13 cellular contexts compared by ENCODE assay signal in genomic region chr5:144368556-144368955, GRCh38.
DNase-seq lines count a peak whose midpoint lies in the region; TF ChIP-seq lines count a peak whose summit lies in the region.
"Had no signal": no experiment of that assay in that cellular context is flagged by ENCODE, and none has a peak within 500 bp of the region (broad histone marks: within the 10 kb centered on the region; RNA-seq: fewer than 3 reads in every experiment).

No MANE protein-coding gene starts in this region.

- no peak overlapping the region for H2AK5ac ChIP-seq in mesendoderm (ENCODE audit: low read length)

- no peaks in the 10 kb centered on the region for H3K79me1 ChIP-seq in mesendoderm (ENCODE audit: low read length)

- H3K36me3 Mint-ChIP-seq in activated T-helper 2 cell treated with anti-CD3 and anti-CD28 coated beads, Interferon-gamma antibody, Interleukin-2, Interleukin-4, amounts not matched to agents 10 μg/mL and 5 μg/mL and 100 μg/mL, durations not matched to agents 14 hours and 24 hours and 36 hours (ENCODE audit: low read depth): no peaks in the 10 kb centered on the region
- H3K36me3 Mint-ChIP-seq: CD8-positive, alpha-beta memory T cell; immature natural killer cell had no signal

- no peak overlapping the region for H2BK5ac ChIP-seq in mesendoderm (ENCODE audit: low read length)

- H4K8ac ChIP-seq in mesendoderm (ENCODE audit: low read depth, low read length): no peak overlapping the region

- no peaks in the 10 kb centered on the region for H3K4me1 ChIP-seq in mesendoderm (ENCODE audit: control insufficient read depth, low read depth, low read length)
- H3K4me1 ChIP-seq: foreskin keratinocyte had no signal

- H4K5ac ChIP-seq in mesendoderm (ENCODE audit: low read length): no peak overlapping the region

- peak overlapping the region; percentile 82 for H3K27ac ChIP-seq in VCaP
- no peak overlapping the region for H3K27ac ChIP-seq in mesendoderm (ENCODE audit: low read depth, low read length)
- H3K27ac ChIP-seq: foreskin keratinocyte had no signal

- DNase-seq in EL (peak; percentile 66), LHCN-M2 (ENCODE audit: low read depth) (peak; percentile 33), kidney epithelial cell (ENCODE audit: low read depth) (peak; percentile 37), mesendoderm (no peak), cerebellar cortex (ENCODE audit: low spot score) (no peak)
- no peak for DNase-seq in activated T-helper 2 cell treated with anti-CD3 and anti-CD28 coated beads, Interferon-gamma antibody, Interleukin-2, Interleukin-4, amounts not matched to agents 10 μg/mL and 5 μg/mL and 100 μg/mL, durations not matched to agents 14 hours and 24 hours and 36 hours (ENCODE audit: low spot score)
- DNase-seq: activated gamma-delta T cell; CD8-positive, alpha-beta memory T cell; immature natural killer cell; OCI-M1; T-helper 17 cell had no signal

- no peaks in the 10 kb centered on the region for H3K4me1 Mint-ChIP-seq in activated T-helper 2 cell treated with anti-CD3 and anti-CD28 coated beads, Interferon-gamma antibody, Interleukin-2, Interleukin-4, amounts not matched to agents 10 μg/mL and 5 μg/mL and 100 μg/mL, durations not matched to agents 14 hours and 24 hours and 36 hours (ENCODE audit: low read depth)
- H3K4me1 Mint-ChIP-seq: CD8-positive, alpha-beta memory T cell; immature natural killer cell; T-helper 17 cell had no signal

- H3K56ac ChIP-seq in mesendoderm (ENCODE audit: low read length): no peak overlapping the region

- H3K27ac Mint-ChIP-seq in activated T-helper 2 cell treated with anti-CD3 and anti-CD28 coated beads, Interferon-gamma antibody, Interleukin-2, Interleukin-4, amounts not matched to agents 10 μg/mL and 5 μg/mL and 100 μg/mL, durations not matched to agents 14 hours and 24 hours and 36 hours: no peak overlapping the region
- H3K27ac Mint-ChIP-seq: CD8-positive, alpha-beta memory T cell; immature natural killer cell; T-helper 17 cell had no signal

- WGBS in mesendoderm (ENCODE audit: extremely low coverage, insufficient coverage, low lambda C conversion rate): no CpG with 5 or more reads among the region's 4 CpGs

- H3K23ac ChIP-seq in mesendoderm (ENCODE audit: low read length): no peak overlapping the region

- no peaks in the 10 kb centered on the region for H3K27me3 Mint-ChIP-seq in activated T-helper 2 cell treated with anti-CD3 and anti-CD28 coated beads, Interferon-gamma antibody, Interleukin-2, Interleukin-4, amounts not matched to agents 10 μg/mL and 5 μg/mL and 100 μg/mL, durations not matched to agents 14 hours and 24 hours and 36 hours (ENCODE audit: low read depth)
- H3K27me3 Mint-ChIP-seq: T-helper 17 cell had no signal

- no peaks in the 10 kb centered on the region for H3K79me2 ChIP-seq in mesendoderm (ENCODE audit: control insufficient read depth, insufficient read depth, low read length)

- H3K9ac ChIP-seq in mesendoderm (ENCODE audit: low read length): no peak overlapping the region

- H3K4ac ChIP-seq in mesendoderm (ENCODE audit: low read depth, low read length): no peak overlapping the region

- no peak overlapping the region for H2BK120ac ChIP-seq in mesendoderm (ENCODE audit: low read depth, low read length)

- H3K36me3 ChIP-seq in kidney epithelial cell (ENCODE audit: control insufficient read depth, insufficient read depth, low read length) (no peaks in the 10 kb centered on the region), mesendoderm (ENCODE audit: control insufficient read depth, insufficient read depth, low read length) (no peaks in the 10 kb centered on the region)

- TF ChIP-seq CTCF in VCaP (conservative IDR thresholded peaks at IDR 0.05) (no peak), kidney epithelial cell (IDR thresholded peaks at IDR 0.05; ENCODE audit: insufficient read depth, low read length, poor library complexity, severe bottlenecking) (no peak)

- H3K18ac ChIP-seq in mesendoderm (ENCODE audit: low read length): no peak overlapping the region

- H3K4me3 ChIP-seq in kidney epithelial cell (ENCODE audit: low read depth, low read length) (no peak overlapping the region), mesendoderm (ENCODE audit: low read length) (no peak overlapping the region)

- H3K9me3 Mint-ChIP-seq in activated T-helper 2 cell treated with anti-CD3 and anti-CD28 coated beads, Interferon-gamma antibody, Interleukin-2, Interleukin-4, amounts not matched to agents 10 μg/mL and 5 μg/mL and 100 μg/mL, durations not matched to agents 14 hours and 24 hours and 36 hours: no peaks in the 10 kb centered on the region
- H3K9me3 Mint-ChIP-seq: immature natural killer cell had no signal

- H2BK15ac ChIP-seq in mesendoderm (replicated peaks; ENCODE audit: low read depth): no peak overlapping the region

- H3K27me3 ChIP-seq in kidney epithelial cell (ENCODE audit: control insufficient read depth, insufficient read depth, low read length) (no peaks in the 10 kb centered on the region), mesendoderm (ENCODE audit: insufficient read depth, low read length, poor library complexity) (no peaks in the 10 kb centered on the region)
- H3K27me3 ChIP-seq: foreskin keratinocyte had no signal

- no peak overlapping the region for H3K4me2 ChIP-seq in mesendoderm (ENCODE audit: low read length)

- no peak overlapping the region for H3K4me3 Mint-ChIP-seq in activated T-helper 2 cell treated with anti-CD3 and anti-CD28 coated beads, Interferon-gamma antibody, Interleukin-2, Interleukin-4, amounts not matched to agents 10 μg/mL and 5 μg/mL and 100 μg/mL, durations not matched to agents 14 hours and 24 hours and 36 hours (ENCODE audit: low read depth)
- H3K4me3 Mint-ChIP-seq: CD8-positive, alpha-beta memory T cell; immature natural killer cell; T-helper 17 cell had no signal

- intact Hi-C loops in activated T-helper 2 cell treated with anti-CD3 and anti-CD28 coated beads, Interferon-gamma antibody, Interleukin-2, Interleukin-4, amounts not matched to agents 10 μg/mL and 5 μg/mL and 100 μg/mL, durations not matched to agents 14 hours and 24 hours and 36 hours (cut with micrococcal nuclease): no loop called here

Comparison
In these comparisons a context has a peak if more than half of its experiments do, and no peak if none do; other contexts are left out.
1. DNase-seq: peak in EL (single experiment), LHCN-M2 (single experiment) and kidney epithelial cell (single experiment); none in mesendoderm (single experiment), cerebellar cortex (single experiment) and activated T-helper 2 cell treated with anti-CD3 and anti-CD28 coated beads, Interferon-gamma antibody, Interleukin-2, Interleukin-4, amounts not matched to agents 10 μg/mL and 5 μg/mL and 100 μg/mL, durations not matched to agents 14 hours and 24 hours and 36 hours (single experiment).